Comparison of ENCODE assay signal across 1 cellular context in the genomic region with DNA sequence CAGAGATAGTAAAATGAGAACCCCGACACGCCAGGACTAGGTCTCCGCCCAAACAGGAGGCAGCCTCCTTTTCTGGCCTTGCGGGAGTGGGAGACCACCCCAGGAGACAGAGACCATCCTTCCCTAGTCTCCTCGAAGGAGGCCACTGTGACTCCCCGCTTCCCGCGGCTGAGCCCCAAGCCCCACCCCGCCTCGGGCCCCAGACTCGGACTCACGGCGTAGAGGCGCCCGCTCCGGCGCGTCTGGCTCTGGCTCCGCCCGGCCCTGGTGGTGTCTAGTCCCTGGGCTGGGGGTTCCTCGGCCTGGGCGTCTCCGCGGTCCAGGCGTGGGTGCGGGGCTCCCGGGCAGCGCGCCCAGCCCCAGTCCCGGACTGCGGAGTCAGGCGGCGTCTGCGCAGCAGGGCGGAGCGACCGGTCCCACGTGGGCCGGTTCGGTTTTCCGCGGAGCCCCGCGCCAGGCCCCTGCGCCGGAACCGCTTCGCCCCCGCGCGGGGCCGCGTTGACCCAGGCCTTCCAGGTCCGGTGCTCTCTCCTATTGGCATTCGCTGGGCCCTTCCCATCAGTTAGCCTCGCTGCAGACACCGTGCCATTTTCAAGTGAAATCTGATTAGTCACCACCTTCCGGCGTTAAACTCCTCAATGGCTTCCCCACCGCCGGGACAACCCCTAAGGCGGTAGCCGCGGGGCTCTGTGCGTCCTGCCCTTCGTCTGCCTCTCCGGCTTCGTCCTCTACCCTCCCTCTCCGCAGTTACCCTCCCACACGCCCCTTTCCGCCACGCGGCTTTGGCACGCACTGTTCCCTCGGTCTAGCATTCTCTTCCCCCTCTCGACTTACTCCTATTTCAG.
TF ChIP-seq lines count a peak whose summit lies in the region.

A gene with protein sequence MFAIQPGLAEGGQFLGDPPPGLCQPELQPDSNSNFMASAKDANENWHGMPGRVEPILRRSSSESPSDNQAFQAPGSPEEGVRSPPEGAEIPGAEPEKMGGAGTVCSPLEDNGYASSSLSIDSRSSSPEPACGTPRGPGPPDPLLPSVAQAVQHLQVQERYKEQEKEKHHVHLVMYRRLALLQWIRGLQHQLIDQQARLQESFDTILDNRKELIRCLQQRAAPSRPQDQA (minus strand): TSS at position 393 of the 845 bp plus-strand sequence. CDS start 2,563 bp downstream, outside the sequence.

TF ChIP-seq in K562, 482 proteins besides CTCF, POLR2A, EP300 and RAD21 (continued from another document and continues in another):
- peak; percentile 31; the same call in 1 of the 2 replicates for TF ChIP-seq FOXM1 (IDR thresholded peaks at IDR 0.05; ENCODE audit: low read depth)
- TF ChIP-seq FOXM1 (CRISPR knock-in tag; IDR thresholded peaks at IDR 0.05; ENCODE audit: low read depth): 0 out of 2 replicates have a peak, but pooled peaks have one; percentile 36
- TF ChIP-seq FIP1L1 (IDR thresholded peaks at IDR 0.05; ENCODE audit: low read depth, low read length, poor library complexity, severe bottlenecking): peak; percentile 96
- TF ChIP-seq, protein P1, sequence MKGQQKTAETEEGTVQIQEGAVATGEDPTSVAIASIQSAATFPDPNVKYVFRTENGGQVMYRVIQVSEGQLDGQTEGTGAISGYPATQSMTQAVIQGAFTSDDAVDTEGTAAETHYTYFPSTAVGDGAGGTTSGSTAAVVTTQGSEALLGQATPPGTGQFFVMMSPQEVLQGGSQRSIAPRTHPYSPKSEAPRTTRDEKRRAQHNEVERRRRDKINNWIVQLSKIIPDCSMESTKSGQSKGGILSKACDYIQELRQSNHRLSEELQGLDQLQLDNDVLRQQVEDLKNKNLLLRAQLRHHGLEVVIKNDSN (CRISPR knock-in tag; IDR thresholded peaks at IDR 0.05): peak; percentile 80
- TF ChIP-seq ZKSCAN1 (IDR thresholded peaks at IDR 0.05; ENCODE audit: low read depth, low read length): 0 out of 2 replicates have a peak, but pooled peaks have one; percentile 7
- TF ChIP-seq ETV6 (IDR thresholded peaks at IDR 0.05; ENCODE audit: borderline replicate concordance in 1 of 2, low read depth in 2 of 2, low read length in 1 of 2): no peak
- TF ChIP-seq ETV6 (CRISPR knock-in tag; IDR thresholded peaks at IDR 0.05; ENCODE audit: borderline replicate concordance): no peak
- TF ChIP-seq, protein P2, sequence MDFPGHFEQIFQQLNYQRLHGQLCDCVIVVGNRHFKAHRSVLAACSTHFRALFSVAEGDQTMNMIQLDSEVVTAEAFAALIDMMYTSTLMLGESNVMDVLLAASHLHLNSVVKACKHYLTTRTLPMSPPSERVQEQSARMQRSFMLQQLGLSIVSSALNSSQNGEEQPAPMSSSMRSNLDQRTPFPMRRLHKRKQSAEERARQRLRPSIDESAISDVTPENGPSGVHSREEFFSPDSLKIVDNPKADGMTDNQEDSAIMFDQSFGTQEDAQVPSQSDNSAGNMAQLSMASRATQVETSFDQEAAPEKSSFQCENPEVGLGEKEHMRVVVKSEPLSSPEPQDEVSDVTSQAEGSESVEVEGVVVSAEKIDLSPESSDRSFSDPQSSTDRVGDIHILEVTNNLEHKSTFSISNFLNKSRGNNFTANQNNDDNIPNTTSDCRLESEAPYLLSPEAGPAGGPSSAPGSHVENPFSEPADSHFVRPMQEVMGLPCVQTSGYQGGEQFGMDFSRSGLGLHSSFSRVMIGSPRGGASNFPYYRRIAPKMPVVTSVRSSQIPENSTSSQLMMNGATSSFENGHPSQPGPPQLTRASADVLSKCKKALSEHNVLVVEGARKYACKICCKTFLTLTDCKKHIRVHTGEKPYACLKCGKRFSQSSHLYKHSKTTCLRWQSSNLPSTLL (IDR thresholded peaks at IDR 0.05): no peak
- TF ChIP-seq GMEB1 (CRISPR knock-in tag; IDR thresholded peaks at IDR 0.05): 0 out of 2 replicates have a peak, but pooled peaks have one; percentile 21
- peak in 1 of 2 experiments; percentile 92; a peak in 2 of 4 replicates for TF ChIP-seq TEAD1 (CRISPR knock-in tag; IDR thresholded peaks at IDR 0.05)
- TF ChIP-seq MTA2 (IDR thresholded peaks at IDR 0.05; ENCODE audit: low read depth): 0 out of 2 replicates have a peak, but pooled peaks have one; percentile 13
- peak in 1 of 3 experiments; percentile 77; a peak in 2 of 6 replicates for TF ChIP-seq ZBTB11 (CRISPR knock-in tag; IDR thresholded peaks at IDR 0.05)
- peak in 1 of 2 experiments; percentile 72; a peak in 2 of 4 replicates for TF ChIP-seq ZNF639 (CRISPR knock-in tag; conservative IDR thresholded peaks at IDR 0.05 in 1 of 2, IDR thresholded peaks at IDR 0.05 in 1 of 2)
- no peak for TF ChIP-seq TCF7L2 (IDR thresholded peaks at IDR 0.05; ENCODE audit: low read depth, low read length)
- TF ChIP-seq ELF2 (CRISPR knock-in tag; IDR thresholded peaks at IDR 0.05): no peak
- TF ChIP-seq GATAD2A (IDR thresholded peaks at IDR 0.05): 0 out of 2 replicates have a peak, but pooled peaks have one; percentile 32
- TF ChIP-seq, protein P3, sequence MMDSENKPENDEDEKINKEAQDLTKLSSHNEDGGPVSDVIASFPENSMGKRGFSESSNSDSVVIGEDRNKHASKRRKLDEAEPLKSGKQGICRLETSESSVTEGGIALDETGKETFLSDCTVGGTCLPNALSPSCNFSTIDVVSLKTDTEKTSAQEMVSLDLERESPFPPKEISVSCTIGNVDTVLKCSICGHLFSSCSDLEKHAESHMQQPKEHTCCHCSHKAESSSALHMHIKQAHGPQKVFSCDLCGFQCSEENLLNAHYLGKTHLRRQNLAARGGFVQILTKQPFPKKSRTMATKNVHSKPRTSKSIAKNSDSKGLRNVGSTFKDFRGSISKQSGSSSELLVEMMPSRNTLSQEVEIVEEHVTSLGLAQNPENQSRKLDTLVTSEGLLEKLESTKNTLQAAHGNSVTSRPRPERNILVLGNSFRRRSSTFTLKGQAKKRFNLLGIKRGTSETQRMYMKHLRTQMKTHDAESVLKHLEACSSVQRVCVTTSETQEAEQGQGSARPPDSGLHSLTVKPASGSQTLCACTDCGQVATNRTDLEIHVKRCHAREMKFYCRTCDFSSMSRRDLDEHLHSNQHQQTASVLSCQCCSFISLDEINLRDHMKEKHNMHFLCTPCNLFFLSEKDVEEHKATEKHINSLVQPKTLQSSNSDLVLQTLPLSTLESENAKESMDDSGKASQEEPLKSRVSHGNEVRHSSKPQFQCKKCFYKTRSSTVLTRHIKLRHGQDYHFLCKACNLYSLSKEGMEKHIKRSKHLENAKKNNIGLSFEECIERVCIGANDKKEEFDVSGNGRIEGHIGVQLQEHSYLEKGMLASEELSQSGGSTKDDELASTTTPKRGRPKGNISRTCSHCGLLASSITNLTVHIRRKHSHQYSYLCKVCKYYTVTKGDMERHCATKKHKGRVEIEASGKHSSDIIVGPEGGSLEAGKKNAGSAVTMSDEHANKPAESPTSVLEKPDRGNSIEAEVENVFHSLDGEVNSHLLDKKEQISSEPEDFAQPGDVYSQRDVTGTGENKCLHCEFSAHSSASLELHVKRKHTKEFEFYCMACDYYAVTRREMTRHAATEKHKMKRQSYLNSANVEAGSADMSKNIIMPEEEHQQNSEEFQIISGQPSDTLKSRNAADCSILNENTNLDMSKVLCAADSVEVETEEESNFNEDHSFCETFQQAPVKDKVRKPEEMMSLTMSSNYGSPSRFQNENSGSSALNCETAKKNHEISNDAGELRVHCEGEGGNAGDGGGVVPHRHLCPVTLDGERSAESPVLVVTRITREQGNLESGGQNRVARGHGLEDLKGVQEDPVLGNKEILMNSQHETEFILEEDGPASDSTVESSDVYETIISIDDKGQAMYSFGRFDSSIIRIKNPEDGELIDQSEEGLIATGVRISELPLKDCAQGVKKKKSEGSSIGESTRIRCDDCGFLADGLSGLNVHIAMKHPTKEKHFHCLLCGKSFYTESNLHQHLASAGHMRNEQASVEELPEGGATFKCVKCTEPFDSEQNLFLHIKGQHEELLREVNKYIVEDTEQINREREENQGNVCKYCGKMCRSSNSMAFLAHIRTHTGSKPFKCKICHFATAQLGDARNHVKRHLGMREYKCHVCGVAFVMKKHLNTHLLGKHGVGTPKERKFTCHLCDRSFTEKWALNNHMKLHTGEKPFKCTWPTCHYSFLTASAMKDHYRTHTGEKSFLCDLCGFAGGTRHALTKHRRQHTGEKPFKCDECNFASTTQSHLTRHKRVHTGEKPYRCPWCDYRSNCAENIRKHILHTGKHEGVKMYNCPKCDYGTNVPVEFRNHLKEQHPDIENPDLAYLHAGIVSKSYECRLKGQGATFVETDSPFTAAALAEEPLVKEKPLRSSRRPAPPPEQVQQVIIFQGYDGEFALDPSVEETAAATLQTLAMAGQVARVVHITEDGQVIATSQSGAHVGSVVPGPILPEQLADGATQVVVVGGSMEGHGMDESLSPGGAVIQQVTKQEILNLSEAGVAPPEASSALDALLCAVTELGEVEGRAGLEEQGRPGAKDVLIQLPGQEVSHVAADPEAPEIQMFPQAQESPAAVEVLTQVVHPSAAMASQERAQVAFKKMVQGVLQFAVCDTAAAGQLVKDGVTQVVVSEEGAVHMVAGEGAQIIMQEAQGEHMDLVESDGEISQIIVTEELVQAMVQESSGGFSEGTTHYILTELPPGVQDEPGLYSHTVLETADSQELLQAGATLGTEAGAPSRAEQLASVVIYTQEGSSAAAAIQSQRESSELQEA (IDR thresholded peaks at IDR 0.05; ENCODE audit: low read depth): 0 out of 2 replicates have a peak, but pooled peaks have one; percentile 40
- TF ChIP-seq GTF2F1 (IDR thresholded peaks at IDR 0.05; ENCODE audit: low read depth, low read length): no peak
- no peak for TF ChIP-seq POLR3G (IDR thresholded peaks at IDR 0.05; ENCODE audit: extremely low read depth, insufficient read length, insufficient replicate concordance)
- no peak for TF ChIP-seq ZNF707 (CRISPR knock-in tag; conservative IDR thresholded peaks at IDR 0.05)
- TF ChIP-seq, protein P4, sequence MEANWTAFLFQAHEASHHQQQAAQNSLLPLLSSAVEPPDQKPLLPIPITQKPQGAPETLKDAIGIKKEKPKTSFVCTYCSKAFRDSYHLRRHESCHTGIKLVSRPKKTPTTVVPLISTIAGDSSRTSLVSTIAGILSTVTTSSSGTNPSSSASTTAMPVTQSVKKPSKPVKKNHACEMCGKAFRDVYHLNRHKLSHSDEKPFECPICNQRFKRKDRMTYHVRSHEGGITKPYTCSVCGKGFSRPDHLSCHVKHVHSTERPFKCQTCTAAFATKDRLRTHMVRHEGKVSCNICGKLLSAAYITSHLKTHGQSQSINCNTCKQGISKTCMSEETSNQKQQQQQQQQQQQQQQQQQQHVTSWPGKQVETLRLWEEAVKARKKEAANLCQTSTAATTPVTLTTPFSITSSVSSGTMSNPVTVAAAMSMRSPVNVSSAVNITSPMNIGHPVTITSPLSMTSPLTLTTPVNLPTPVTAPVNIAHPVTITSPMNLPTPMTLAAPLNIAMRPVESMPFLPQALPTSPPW (CRISPR knock-in tag; IDR thresholded peaks at IDR 0.05): peak; percentile 51; the same call in 1 of the 2 replicates
- TF ChIP-seq, protein P5, sequence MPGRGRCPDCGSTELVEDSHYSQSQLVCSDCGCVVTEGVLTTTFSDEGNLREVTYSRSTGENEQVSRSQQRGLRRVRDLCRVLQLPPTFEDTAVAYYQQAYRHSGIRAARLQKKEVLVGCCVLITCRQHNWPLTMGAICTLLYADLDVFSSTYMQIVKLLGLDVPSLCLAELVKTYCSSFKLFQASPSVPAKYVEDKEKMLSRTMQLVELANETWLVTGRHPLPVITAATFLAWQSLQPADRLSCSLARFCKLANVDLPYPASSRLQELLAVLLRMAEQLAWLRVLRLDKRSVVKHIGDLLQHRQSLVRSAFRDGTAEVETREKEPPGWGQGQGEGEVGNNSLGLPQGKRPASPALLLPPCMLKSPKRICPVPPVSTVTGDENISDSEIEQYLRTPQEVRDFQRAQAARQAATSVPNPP (IDR thresholded peaks at IDR 0.05; ENCODE audit: borderline replicate concordance, insufficient read depth, insufficient read length): no peak
- TF ChIP-seq KDM1A (IDR thresholded peaks at IDR 0.05): peak in 1 of 2 experiments; percentile 87; a peak in 1 of 4 replicates
- TF ChIP-seq ZNF311 (CRISPR knock-in tag; IDR thresholded peaks at IDR 0.05): no peak
- no peak for TF ChIP-seq TCFL5 (CRISPR knock-in tag; conservative IDR thresholded peaks at IDR 0.05)
- peak; percentile 39; the same call in 1 of the 2 replicates for TF ChIP-seq NFIC (IDR thresholded peaks at IDR 0.05)
- no peak for TF ChIP-seq HSF4 (CRISPR knock-in tag; IDR thresholded peaks at IDR 0.05; ENCODE audit: borderline replicate concordance)
